ENCODE assay signal across 21 cellular contexts in the genomic region with DNA sequence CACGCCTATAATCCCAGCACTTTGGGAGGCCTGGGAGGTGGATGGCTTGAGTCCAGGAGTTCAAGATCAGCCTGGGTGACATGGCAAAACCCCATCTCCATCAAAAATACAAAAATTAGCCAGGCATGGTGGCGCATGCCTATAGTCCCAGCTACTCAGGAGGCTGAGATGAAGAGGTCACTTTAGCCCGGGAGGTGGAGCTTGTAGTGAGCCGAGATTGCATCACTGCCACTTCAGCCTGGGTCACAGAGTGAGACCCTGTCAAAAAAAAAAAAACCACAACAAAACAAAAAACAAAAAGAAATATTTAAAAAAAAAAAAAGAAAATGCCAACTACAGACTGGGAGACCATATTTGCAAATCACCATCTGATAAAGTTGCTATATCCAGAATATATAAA.
"Had no signal": no experiment of that assay in that cellular context is flagged by ENCODE, and none has a peak within 500 bp of the region (broad histone marks: within the 10 kb centered on the region; RNA-seq: fewer than 3 reads in every experiment).

No MANE protein-coding gene starts in this region.

- H3K36me3 ChIP-seq: gastrocnemius medialis, prostate gland, right atrium auricular region, thyroid gland had no signal

- H3K4me3 ChIP-seq: dorsolateral prefrontal cortex, gastrocnemius medialis, prostate gland, right atrium auricular region, smooth muscle cell, stomach, thyroid gland had no signal

- ATAC-seq: gastrocnemius medialis; naive thymus-derived CD8-positive, alpha-beta T cell; sciatic nerve; stimulated activated effector memory CD8-positive, alpha-beta T cell treated with anti-CD3 and anti-CD28 coated beads, Interleukin-12 subunit alpha, Interleukin-12 subunit beta, amount 100 ng/mL, for 72 hours had no signal

- DNase-seq: dorsolateral prefrontal cortex; effector CD4-positive, alpha-beta T cell; foreskin fibroblast; gastrocnemius medialis; head of caudate nucleus; mammary epithelial cell; mesendoderm; naive thymus-derived CD8-positive, alpha-beta T cell; nephron progenitor cell; nucleus accumbens; stimulated activated CD4-positive, alpha-beta T cell treated with anti-CD3 and anti-CD28 coated beads, Interleukin-2, amount 100 ng/mL, for 24 hours; stimulated activated CD4-positive, alpha-beta T cell treated with anti-CD3 and anti-CD28 coated beads, Interleukin-4, amount 100 ng/mL, for 24 hours; stimulated activated naive CD4-positive, alpha-beta T cell treated with Interleukin-2 at 50 U/mL for 16 hours; stomach; trophoblast cell had no signal

- H3K4me1 ChIP-seq: gastrocnemius medialis, prostate gland, right atrium auricular region, thyroid gland had no signal

- H3K27ac ChIP-seq: dorsolateral prefrontal cortex, gastrocnemius medialis, prostate gland, right atrium auricular region, stomach, thyroid gland had no signal

- H3K9me3 ChIP-seq: gastrocnemius medialis, prostate gland, right atrium auricular region, stomach, thyroid gland had no signal

- H3K27me3 ChIP-seq: dorsolateral prefrontal cortex, gastrocnemius medialis, right atrium auricular region, stomach, thyroid gland had no signal
